ENCODE assay signal across 1 cellular context in genomic region chr7:55365680-55366460, GRCh38.
TF ChIP-seq lines count a peak whose summit lies in the region.

No MANE protein-coding gene starts in this region.

TF ChIP-seq in K562, 482 proteins besides CTCF, POLR2A, EP300 and RAD21 (continued from another document and continues in another):
- TF ChIP-seq AFF4 (CRISPR knock-in tag; IDR thresholded peaks at IDR 0.05) (peak; percentile 81), TRIM25 (IDR thresholded peaks at IDR 0.05; ENCODE audit: borderline replicate concordance) (no peak), CREB5 (CRISPR knock-in tag; IDR thresholded peaks at IDR 0.05) (no peak), C11orf30 (IDR thresholded peaks at IDR 0.05; ENCODE audit: low read depth) (peak; percentile 98), MCM5 (IDR thresholded peaks at IDR 0.05; ENCODE audit: low read depth) (no peak), MCM2 (IDR thresholded peaks at IDR 0.05; ENCODE audit: low read depth) (no peak), E2F3 (CRISPR knock-in tag; IDR thresholded peaks at IDR 0.05) (peak; percentile 50; the same call in 1 of the 2 replicates), CEBPZ (IDR thresholded peaks at IDR 0.05; ENCODE audit: borderline replicate concordance, low read depth, low read length) (no peak), NKRF (IDR thresholded peaks at IDR 0.05; ENCODE audit: borderline replicate concordance) (no peak), TSHZ1 (CRISPR knock-in tag; IDR thresholded peaks at IDR 0.05) (no peak), BRCA1 (IDR thresholded peaks at IDR 0.05) (no peak), BRCA1 (CRISPR knock-in tag; IDR thresholded peaks at IDR 0.05) (no peak), CTBP1 (IDR thresholded peaks at IDR 0.05; ENCODE audit: borderline replicate concordance) (peak; percentile 97), ZBTB40 (IDR thresholded peaks at IDR 0.05) (peak; percentile 79), ZBTB40 (CRISPR knock-in tag; IDR thresholded peaks at IDR 0.05) (no peak), AFF1 (IDR thresholded peaks at IDR 0.05; ENCODE audit: low read depth in 1 of 2, partially characterized antibody in 2 of 2) (no peak)
